ENCODE assay signal across 8 cellular contexts in genomic region chr5:134738133-134738962, GRCh38. TPM values are rescaled to one million over a fixed set of nuclear protein-coding genes. Genes with fewer than 3 reads are reported as not detected.
A peak's percentile ranks its signal among the peaks of the same experiment; 100 is the strongest.
DNase-seq lines count a peak whose midpoint lies in the region; ATAC-seq and TF ChIP-seq lines count a peak whose summit lies in the region.

Gene CAMLG, plus strand, starts transcription at chr5:134738548. Its CDS starts 73 bp downstream, at chr5:134738621.

- intact Hi-C loops in T-helper 1 cell treated with Interleukin-12 subunit alpha and Interleukin-12 subunit beta and Interleukin-4 antibody, amounts not matched to agents 30 ng/mL and 1 ng/mL, for 36 hours (cut with micrococcal nuclease), result loop anchor here (1.0 to 10.0 kb wide), 18 partner anchors 20 to 771 kb away; partner anchors contain the start of genes C5orf15, C5orf24, CDKL3 and DDX46
- intact Hi-C loops in left cardiac atrium (cut with DNase I), result loop anchor here in 1 of 2 donors (5.0 kb wide), 1 partner anchor 164 kb away; no protein-coding TSS in a partner anchor

- TF ChIP-seq CTCF in GM13976 (IDR thresholded peaks at IDR 0.05; ENCODE audit: borderline replicate concordance, control extremely low read depth, extremely low read depth, insufficient read depth, missing control alignments), result peak; percentile 78
- TF ChIP-seq CTCF in progenitor cell of endocrine pancreas (IDR thresholded peaks at IDR 0.05; ENCODE audit: unreplicated experiment), result peak; percentile 80

- H3K27me3 Mint-ChIP-seq in progenitor cell of endocrine pancreas, result no peaks in the 10 kb centered on the region

- DNase-seq in GM13976 (ENCODE audit: low spot score) (peak; percentile 95), NCI-H146 treated with DMSO at 0.1 percent for 48 hours (lab: John Stamatoyannopoulos, UW; ENCODE audit: unreplicated experiment) (peak; percentile 83), amniotic stem cell (lab: John Stamatoyannopoulos, UW) (peak; percentile 96), left cardiac atrium (peak; percentile 99), progenitor cell of endocrine pancreas (ENCODE audit: low spot score, unreplicated experiment) (peak; percentile 94), ureter (ENCODE audit: low spot score) (peak; percentile 98)

- H3K9me3 Mint-ChIP-seq in progenitor cell of endocrine pancreas (ENCODE audit: low read depth), result no peaks in the 10 kb centered on the region

- peaks cover 3% of the 10 kb centered on the region for H3K36me3 Mint-ChIP-seq in progenitor cell of endocrine pancreas (ENCODE audit: insufficient read depth)

- in situ Hi-C loops in GM13976 (cut with MboI; ENCODE audit: low sequenced_read_pairs, unreplicated experiment), result no loop called here

- H3K4me3 Mint-ChIP-seq in progenitor cell of endocrine pancreas (ENCODE audit: low read depth), result peak within 1 kb of the TSS; percentile 98

- ATAC-seq in HG02870 (IDR thresholded peaks at IDR 0.05; ENCODE audit: unreplicated experiment) (peak; percentile 94), left cardiac atrium (peak; percentile 100)

- H3K27ac Mint-ChIP-seq in progenitor cell of endocrine pancreas, result peak within 1 kb of the TSS; percentile 96

- peaks cover 12% of the 10 kb centered on the region for H3K4me1 Mint-ChIP-seq in progenitor cell of endocrine pancreas (ENCODE audit: low read depth)

RNA-seq across cellular contexts. Expression of gene CAMLG, which starts in this region (rescaled TPM):
- 22.6 and 23.4 TPM in 2 replicates for total RNA-seq in T-helper 1 cell treated with Interleukin-12 subunit alpha and Interleukin-12 subunit beta and Interleukin-4 antibody, amounts not matched to agents 30 ng/mL and 1 ng/mL, for 36 hours
- total RNA-seq in left cardiac atrium (10 to 100 TPM; 19.8 to 21.4 TPM), progenitor cell of endocrine pancreas (40.8 and 45.3 TPM in 2 replicates), ureter (19.8 TPM)

Comparison
In these comparisons a context has a peak if more than half of its experiments do, and no peak if none do; other contexts are left out.
1. Peak in every context shown above with its lines: DNase-seq and ATAC-seq.